Comparison of ENCODE assay signal across 8 cellular contexts in the genomic region with DNA sequence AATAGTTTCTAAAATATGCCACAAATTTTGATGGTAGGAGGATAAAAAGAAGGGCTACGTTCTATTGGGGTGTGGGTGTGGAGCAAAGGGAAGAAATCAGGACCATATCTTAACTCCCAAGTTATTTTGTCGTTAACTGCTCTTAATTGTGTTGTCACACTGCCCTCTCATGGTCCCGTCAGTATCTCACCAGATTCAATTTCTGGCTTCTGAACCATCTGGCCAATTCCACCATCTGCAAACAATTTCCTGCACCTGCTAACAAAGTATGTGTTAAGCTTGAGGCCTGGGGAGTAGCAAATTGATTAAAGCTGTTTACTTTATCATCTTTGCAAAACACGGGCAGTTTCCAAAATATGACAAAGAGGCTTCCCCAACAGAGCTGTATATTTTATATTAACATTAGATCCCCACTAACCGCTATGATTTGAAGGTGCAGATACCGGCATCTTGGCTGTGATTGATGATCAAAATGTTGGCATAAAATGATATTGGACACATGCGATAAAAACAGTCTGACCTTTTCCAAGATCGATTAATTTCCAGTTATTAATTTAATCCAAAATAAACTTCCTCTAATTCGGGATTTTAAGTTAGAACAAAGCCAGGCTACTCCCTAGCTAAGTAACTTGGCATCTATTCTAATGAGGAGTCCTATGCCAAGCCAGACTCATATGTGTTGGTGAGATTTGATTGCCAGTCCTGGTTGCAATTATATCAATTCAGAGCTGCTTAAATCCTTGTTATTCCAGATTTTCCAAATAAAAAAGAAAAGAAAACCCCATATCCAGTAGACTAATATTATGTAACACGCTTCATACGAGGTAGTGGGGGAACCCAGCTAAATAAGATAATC. TPM values are rescaled to one million over a fixed set of nuclear protein-coding genes. Genes with fewer than 3 reads are reported as not detected.
DNase-seq lines count a peak whose midpoint lies in the region; ATAC-seq and TF ChIP-seq lines count a peak whose summit lies in the region.

No MANE protein-coding gene starts in this region.

- H3K4me1 Mint-ChIP-seq in neural crest cell = peaks cover 5% of the 10 kb centered on the region

- H3K4me3 ChIP-seq in fibroblast of mammary gland (ENCODE audit: control insufficient read depth, low read depth, low read length) = no peak overlapping the region

- H3K4me3 Mint-ChIP-seq in neural crest cell = no peak overlapping the region

- DNase-seq in AG20443 (ENCODE audit: low spot score) (peak; percentile 83), NCI-H1417 (lab: John Stamatoyannopoulos, UW) (peak; percentile 41 to 96 (median 81)), fibroblast of mammary gland (ENCODE audit: low read depth) (peak; percentile 92), neural crest cell (ENCODE audit: low read depth, low spot score) (peak; percentile 30)
- DNase-seq in activated CD4-positive, alpha-beta T cell treated with anti-CD3 and anti-CD28 coated beads for 48 hours = no peak

- ATAC-seq in GM18909 (IDR thresholded peaks at IDR 0.05; ENCODE audit: poor library complexity, unreplicated experiment) (peak; percentile 53), SK-N-SH treated with all-trans-retinoic acid at 6 μM for 48 hours (peak; percentile 93), GM18870 (IDR thresholded peaks at IDR 0.05; ENCODE audit: unreplicated experiment) (no peak)

- no peaks in the 10 kb centered on the region for H3K27me3 Mint-ChIP-seq in neural crest cell (ENCODE audit: low read depth)

- TF ChIP-seq CTCF in fibroblast of mammary gland (conservative IDR thresholded peaks at IDR 0.05; ENCODE audit: control insufficient read depth, insufficient read depth, low read depth, low read length) = peak; percentile 64
- TF ChIP-seq CTCF in neural crest cell (conservative IDR thresholded peaks at IDR 0.05) = peak; percentile 85

- H3K9me3 Mint-ChIP-seq in neural crest cell = no peaks in the 10 kb centered on the region

- H3K27ac Mint-ChIP-seq in neural crest cell (ENCODE audit: unreplicated experiment) = no peak overlapping the region

- no peaks in the 10 kb centered on the region for H3K36me3 Mint-ChIP-seq in neural crest cell (ENCODE audit: low read depth)

TF ChIP-seq in SK-N-SH treated with all-trans-retinoic acid at 6 μM for 48 hours, 23 proteins besides CTCF, POLR2A, EP300 and RAD21:
- TF ChIP-seq TCF4 (CRISPR knock-in tag; IDR thresholded peaks at IDR 0.05; ENCODE audit: borderline replicate concordance) (peak; percentile 96), PPARA (CRISPR knock-in tag; IDR thresholded peaks at IDR 0.05; ENCODE audit: borderline replicate concordance) (no peak), SNAI2 (CRISPR knock-in tag; IDR thresholded peaks at IDR 0.05) (peak; percentile 98), ZC3H10 (CRISPR knock-in tag; IDR thresholded peaks at IDR 0.05) (no peak)
- TF ChIP-seq, protein P1, sequence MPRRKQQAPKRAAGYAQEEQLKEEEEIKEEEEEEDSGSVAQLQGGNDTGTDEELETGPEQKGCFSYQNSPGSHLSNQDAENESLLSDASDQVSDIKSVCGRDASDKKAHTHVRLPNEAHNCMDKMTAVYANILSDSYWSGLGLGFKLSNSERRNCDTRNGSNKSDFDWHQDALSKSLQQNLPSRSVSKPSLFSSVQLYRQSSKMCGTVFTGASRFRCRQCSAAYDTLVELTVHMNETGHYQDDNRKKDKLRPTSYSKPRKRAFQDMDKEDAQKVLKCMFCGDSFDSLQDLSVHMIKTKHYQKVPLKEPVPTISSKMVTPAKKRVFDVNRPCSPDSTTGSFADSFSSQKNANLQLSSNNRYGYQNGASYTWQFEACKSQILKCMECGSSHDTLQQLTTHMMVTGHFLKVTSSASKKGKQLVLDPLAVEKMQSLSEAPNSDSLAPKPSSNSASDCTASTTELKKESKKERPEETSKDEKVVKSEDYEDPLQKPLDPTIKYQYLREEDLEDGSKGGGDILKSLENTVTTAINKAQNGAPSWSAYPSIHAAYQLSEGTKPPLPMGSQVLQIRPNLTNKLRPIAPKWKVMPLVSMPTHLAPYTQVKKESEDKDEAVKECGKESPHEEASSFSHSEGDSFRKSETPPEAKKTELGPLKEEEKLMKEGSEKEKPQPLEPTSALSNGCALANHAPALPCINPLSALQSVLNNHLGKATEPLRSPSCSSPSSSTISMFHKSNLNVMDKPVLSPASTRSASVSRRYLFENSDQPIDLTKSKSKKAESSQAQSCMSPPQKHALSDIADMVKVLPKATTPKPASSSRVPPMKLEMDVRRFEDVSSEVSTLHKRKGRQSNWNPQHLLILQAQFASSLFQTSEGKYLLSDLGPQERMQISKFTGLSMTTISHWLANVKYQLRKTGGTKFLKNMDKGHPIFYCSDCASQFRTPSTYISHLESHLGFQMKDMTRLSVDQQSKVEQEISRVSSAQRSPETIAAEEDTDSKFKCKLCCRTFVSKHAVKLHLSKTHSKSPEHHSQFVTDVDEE (CRISPR knock-in tag; IDR thresholded peaks at IDR 0.05) = 0 out of 2 replicates have a peak, but pooled peaks have one; percentile 39
- TF ChIP-seq, protein P2, sequence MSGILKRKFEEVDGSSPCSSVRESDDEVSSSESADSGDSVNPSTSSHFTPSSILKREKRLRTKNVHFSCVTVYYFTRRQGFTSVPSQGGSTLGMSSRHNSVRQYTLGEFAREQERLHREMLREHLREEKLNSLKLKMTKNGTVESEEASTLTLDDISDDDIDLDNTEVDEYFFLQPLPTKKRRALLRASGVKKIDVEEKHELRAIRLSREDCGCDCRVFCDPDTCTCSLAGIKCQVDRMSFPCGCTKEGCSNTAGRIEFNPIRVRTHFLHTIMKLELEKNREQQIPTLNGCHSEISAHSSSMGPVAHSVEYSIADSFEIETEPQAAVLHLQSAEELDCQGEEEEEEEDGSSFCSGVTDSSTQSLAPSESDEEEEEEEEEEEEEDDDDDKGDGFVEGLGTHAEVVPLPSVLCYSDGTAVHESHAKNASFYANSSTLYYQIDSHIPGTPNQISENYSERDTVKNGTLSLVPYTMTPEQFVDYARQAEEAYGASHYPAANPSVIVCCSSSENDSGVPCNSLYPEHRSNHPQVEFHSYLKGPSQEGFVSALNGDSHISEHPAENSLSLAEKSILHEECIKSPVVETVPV (CRISPR knock-in tag; IDR thresholded peaks at IDR 0.05) = no peak
- TF ChIP-seq, protein P3, sequence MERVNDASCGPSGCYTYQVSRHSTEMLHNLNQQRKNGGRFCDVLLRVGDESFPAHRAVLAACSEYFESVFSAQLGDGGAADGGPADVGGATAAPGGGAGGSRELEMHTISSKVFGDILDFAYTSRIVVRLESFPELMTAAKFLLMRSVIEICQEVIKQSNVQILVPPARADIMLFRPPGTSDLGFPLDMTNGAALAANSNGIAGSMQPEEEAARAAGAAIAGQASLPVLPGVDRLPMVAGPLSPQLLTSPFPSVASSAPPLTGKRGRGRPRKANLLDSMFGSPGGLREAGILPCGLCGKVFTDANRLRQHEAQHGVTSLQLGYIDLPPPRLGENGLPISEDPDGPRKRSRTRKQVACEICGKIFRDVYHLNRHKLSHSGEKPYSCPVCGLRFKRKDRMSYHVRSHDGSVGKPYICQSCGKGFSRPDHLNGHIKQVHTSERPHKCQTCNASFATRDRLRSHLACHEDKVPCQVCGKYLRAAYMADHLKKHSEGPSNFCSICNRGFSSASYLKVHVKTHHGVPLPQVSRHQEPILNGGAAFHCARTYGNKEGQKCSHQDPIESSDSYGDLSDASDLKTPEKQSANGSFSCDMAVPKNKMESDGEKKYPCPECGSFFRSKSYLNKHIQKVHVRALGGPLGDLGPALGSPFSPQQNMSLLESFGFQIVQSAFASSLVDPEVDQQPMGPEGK (CRISPR knock-in tag; IDR thresholded peaks at IDR 0.05; ENCODE audit: borderline replicate concordance) = no peak

RNA-seq across cellular contexts. Expression of a gene that starts 6.9 kb away (rescaled TPM):
- 92.3 and 104 TPM in 2 replicates for total RNA-seq in neural crest cell
